Comparison of ENCODE assay signal across 19 cellular contexts in genomic region chr11:48190906-48191654, GRCh38. TPM values are rescaled to one million over a fixed set of nuclear protein-coding genes. Genes with fewer than 3 reads are reported as not detected.
DNase-seq lines count a peak whose midpoint lies in the region; ATAC-seq lines count a peak whose summit lies in the region.
"Not testable (repeated sequence)": the region's sequence is repeated elsewhere in the genome, so short reads cannot be mapped to it uniquely, and the experiment has no call there.
"Had no signal": no experiment of that assay in that cellular context is flagged by ENCODE, and none has a peak within 500 bp of the region (broad histone marks: within the 10 kb centered on the region; RNA-seq: fewer than 3 reads in every experiment).

No MANE protein-coding gene starts in this region.

- peak overlapping the region; percentile 86 for H3K27ac Mint-ChIP-seq in activated CD4-positive, alpha-beta T cell treated with anti-CD3 and anti-CD28 coated beads, Interleukin-2, amount 10 ng/mL, durations not matched to agents 7 days and 5 days
- H3K27ac Mint-ChIP-seq in activated T-helper 2 cell treated with anti-CD3 and anti-CD28 coated beads, Interferon-gamma antibody, Interleukin-2, Interleukin-4, amounts not matched to agents 10 μg/mL and 5 μg/mL and 100 μg/mL, durations not matched to agents 14 hours and 24 hours and 36 hours, result peak overlapping the region; percentile 5
- peak overlapping the region; percentile 16 for H3K27ac Mint-ChIP-seq in stimulated activated effector memory CD8-positive, alpha-beta T cell treated with anti-CD3 and anti-CD28 coated beads, Interleukin-12 subunit alpha, Interleukin-12 subunit beta, amount 100 ng/mL, for 72 hours

- 0 out of 2 replicates have a peak overlapping the region, but pooled peaks have one; percentile 18 for H3K27ac ChIP-seq in BLaER1
- H3K27ac ChIP-seq in SK-N-MC, result not testable (repeated sequence)

- peaks cover 30% of the 10 kb centered on the region for H3K9me3 Mint-ChIP-seq in activated CD4-positive, alpha-beta T cell treated with anti-CD3 and anti-CD28 coated beads, Interleukin-2, amount 10 ng/mL, durations not matched to agents 7 days and 5 days
- peaks cover 35% of the 10 kb centered on the region for H3K9me3 Mint-ChIP-seq in activated T-helper 2 cell treated with anti-CD3 and anti-CD28 coated beads, Interferon-gamma antibody, Interleukin-2, Interleukin-4, amounts not matched to agents 10 μg/mL and 5 μg/mL and 100 μg/mL, durations not matched to agents 14 hours and 24 hours and 36 hours
- not testable (repeated sequence) for H3K9me3 Mint-ChIP-seq in stimulated activated effector memory CD8-positive, alpha-beta T cell treated with anti-CD3 and anti-CD28 coated beads, Interleukin-12 subunit alpha, Interleukin-12 subunit beta, amount 100 ng/mL, for 72 hours

- CTCF ChIA-PET in activated CD4-positive, alpha-beta T cell treated with anti-CD3 and anti-CD28 coated beads, Interleukin-2, amount 10 ng/mL, durations not matched to agents 7 days and 5 days (lab: Charles Lee), result not testable (repeated sequence)

- H3K9ac ChIP-seq in BLaER1; SK-N-MC (ENCODE audit: insufficient read length): not testable (repeated sequence)

- POLR2A ChIA-PET in activated CD4-positive, alpha-beta T cell treated with anti-CD3 and anti-CD28 coated beads, Interleukin-2, amount 10 ng/mL, durations not matched to agents 7 days and 5 days (lab: Charles Lee), result not testable (repeated sequence)

- not testable (repeated sequence) for H3K36me3 ChIP-seq in BLaER1; SK-N-MC (ENCODE audit: insufficient read depth, low read length)

- not testable (repeated sequence) for H3K27me3 ChIP-seq in BLaER1

- DNase-seq in HT-29 (ENCODE audit: low spot score) (peak; percentile 39), NCI-H526 (lab: John Stamatoyannopoulos, UW) (peak; percentile 47 to 54)
- not testable (repeated sequence) for DNase-seq in SK-N-MC (ENCODE audit: low read depth, low spot score); stimulated activated effector memory CD8-positive, alpha-beta T cell treated with anti-CD3 and anti-CD28 coated beads, Interleukin-12 subunit alpha, Interleukin-12 subunit beta, amount 100 ng/mL, for 72 hours (ENCODE audit: low spot score in 2 of 2)
- DNase-seq in activated CD4-positive, alpha-beta T cell treated with anti-CD3 and anti-CD28 coated beads, Interleukin-2, amount 10 ng/mL, durations not matched to agents 7 days and 5 days, result peak; percentile 48
- peak; percentile 22 for DNase-seq in activated T-helper 2 cell treated with anti-CD3 and anti-CD28 coated beads, Interferon-gamma antibody, Interleukin-2, Interleukin-4, amounts not matched to agents 10 μg/mL and 5 μg/mL and 100 μg/mL, durations not matched to agents 14 hours and 24 hours and 36 hours (ENCODE audit: low spot score)
- peak; percentile 56 for DNase-seq in central memory CD4-positive, alpha-beta T cell

- intact Hi-C loops in activated T-helper 2 cell treated with anti-CD3 and anti-CD28 coated beads, Interferon-gamma antibody, Interleukin-2, Interleukin-4, amounts not matched to agents 10 μg/mL and 5 μg/mL and 100 μg/mL, durations not matched to agents 14 hours and 24 hours and 36 hours (cut with micrococcal nuclease), result not testable (repeated sequence)

- peaks cover 23% of the 10 kb centered on the region for H3K36me3 Mint-ChIP-seq in activated CD4-positive, alpha-beta T cell treated with anti-CD3 and anti-CD28 coated beads, Interleukin-2, amount 10 ng/mL, durations not matched to agents 7 days and 5 days (ENCODE audit: low read depth)
- H3K36me3 Mint-ChIP-seq in activated T-helper 2 cell treated with anti-CD3 and anti-CD28 coated beads, Interferon-gamma antibody, Interleukin-2, Interleukin-4, amounts not matched to agents 10 μg/mL and 5 μg/mL and 100 μg/mL, durations not matched to agents 14 hours and 24 hours and 36 hours (ENCODE audit: low read depth), result peaks cover 14% of the 10 kb centered on the region
- not testable (repeated sequence) for H3K36me3 Mint-ChIP-seq in stimulated activated effector memory CD8-positive, alpha-beta T cell treated with anti-CD3 and anti-CD28 coated beads, Interleukin-12 subunit alpha, Interleukin-12 subunit beta, amount 100 ng/mL, for 72 hours

- H3K9me3 ChIP-seq in BLaER1, result peaks cover 72% of the 10 kb centered on the region
- not testable (repeated sequence) for H3K9me3 ChIP-seq in SK-N-MC (ENCODE audit: low read depth, low read length)

- H3K4me2 ChIP-seq in BLaER1, result peak overlapping the region; percentile 50

- H4K20me1 ChIP-seq in BLaER1, result not testable (repeated sequence)

- ATAC-seq in stimulated activated effector memory CD8-positive, alpha-beta T cell treated with anti-CD3 and anti-CD28 coated beads, Interleukin-12 subunit alpha, Interleukin-12 subunit beta, amount 100 ng/mL, for 72 hours, result not testable (repeated sequence)

- peaks cover 34% of the 10 kb centered on the region for H3K4me1 Mint-ChIP-seq in activated CD4-positive, alpha-beta T cell treated with anti-CD3 and anti-CD28 coated beads, Interleukin-2, amount 10 ng/mL, durations not matched to agents 7 days and 5 days
- H3K4me1 Mint-ChIP-seq in activated T-helper 2 cell treated with anti-CD3 and anti-CD28 coated beads, Interferon-gamma antibody, Interleukin-2, Interleukin-4, amounts not matched to agents 10 μg/mL and 5 μg/mL and 100 μg/mL, durations not matched to agents 14 hours and 24 hours and 36 hours (ENCODE audit: low read depth), result peaks cover 23% of the 10 kb centered on the region
- H3K4me1 Mint-ChIP-seq in stimulated activated effector memory CD8-positive, alpha-beta T cell treated with anti-CD3 and anti-CD28 coated beads, Interleukin-12 subunit alpha, Interleukin-12 subunit beta, amount 100 ng/mL, for 72 hours, result peaks cover 11% of the 10 kb centered on the region

- peaks cover 23% of the 10 kb centered on the region for H3K4me1 ChIP-seq in BLaER1

- peak overlapping the region; percentile 39 for H3K4me3 Mint-ChIP-seq in activated CD4-positive, alpha-beta T cell treated with anti-CD3 and anti-CD28 coated beads, Interleukin-2, amount 10 ng/mL, durations not matched to agents 7 days and 5 days
- H3K4me3 Mint-ChIP-seq in activated T-helper 2 cell treated with anti-CD3 and anti-CD28 coated beads, Interferon-gamma antibody, Interleukin-2, Interleukin-4, amounts not matched to agents 10 μg/mL and 5 μg/mL and 100 μg/mL, durations not matched to agents 14 hours and 24 hours and 36 hours (ENCODE audit: low read depth), result peak overlapping the region; percentile 65
- H3K4me3 Mint-ChIP-seq in stimulated activated effector memory CD8-positive, alpha-beta T cell treated with anti-CD3 and anti-CD28 coated beads, Interleukin-12 subunit alpha, Interleukin-12 subunit beta, amount 100 ng/mL, for 72 hours, result peak overlapping the region; percentile 52

- H3K27me3 Mint-ChIP-seq in activated CD4-positive, alpha-beta T cell treated with anti-CD3 and anti-CD28 coated beads, Interleukin-2, amount 10 ng/mL, durations not matched to agents 7 days and 5 days, result peaks cover 18% of the 10 kb centered on the region
- H3K27me3 Mint-ChIP-seq in activated T-helper 2 cell treated with anti-CD3 and anti-CD28 coated beads, Interferon-gamma antibody, Interleukin-2, Interleukin-4, amounts not matched to agents 10 μg/mL and 5 μg/mL and 100 μg/mL, durations not matched to agents 14 hours and 24 hours and 36 hours (ENCODE audit: low read depth), result peaks cover 14% of the 10 kb centered on the region

- peak overlapping the region; percentile 42 for H3K4me3 ChIP-seq in BLaER1
- 0 out of 2 replicates have a peak overlapping the region, but pooled peaks have one; percentile 2 for H3K4me3 ChIP-seq in SK-N-MC

RNA-seq across cellular contexts. Expression of gene OR4B1, which starts 25.5 kb away (rescaled TPM):
- not detected in 2 replicates for total RNA-seq in HT-29 (2014; rRNA removed; shearing (Covaris generic))
- not detected for total RNA-seq in activated CD4-positive, alpha-beta T cell treated with anti-CD3 and anti-CD28 coated beads, Interleukin-2, amount 10 ng/mL, durations not matched to agents 7 days and 5 days
- not detected in 2 replicates for total RNA-seq in activated T-helper 2 cell treated with anti-CD3 and anti-CD28 coated beads, Interferon-gamma antibody, Interleukin-2, Interleukin-4, amounts not matched to agents 10 μg/mL and 5 μg/mL and 100 μg/mL, durations not matched to agents 14 hours and 24 hours and 36 hours
- total RNA-seq: A172, bronchial epithelial cell, esophagus squamous epithelium, frontal cortex, IMR-90, left colon, MCF 10A, NCI-H460, posterior vena cava, right lobe of liver, subcutaneous adipose tissue had no signal

RNA-seq across cellular contexts. Expression of gene OR4X2, which starts 53.8 kb away (rescaled TPM):
- not detected in 2 replicates for total RNA-seq in HT-29 (2014; rRNA removed; shearing (Covaris generic))
- not detected for total RNA-seq in activated CD4-positive, alpha-beta T cell treated with anti-CD3 and anti-CD28 coated beads, Interleukin-2, amount 10 ng/mL, durations not matched to agents 7 days and 5 days
- not detected in 2 replicates for total RNA-seq in activated T-helper 2 cell treated with anti-CD3 and anti-CD28 coated beads, Interferon-gamma antibody, Interleukin-2, Interleukin-4, amounts not matched to agents 10 μg/mL and 5 μg/mL and 100 μg/mL, durations not matched to agents 14 hours and 24 hours and 36 hours
- total RNA-seq: A172, bronchial epithelial cell, esophagus squamous epithelium, frontal cortex, IMR-90, left colon, MCF 10A, NCI-H460, posterior vena cava, right lobe of liver, subcutaneous adipose tissue had no signal

Comparison
In these comparisons a context has a peak if more than half of its experiments do, and no peak if none do; other contexts are left out.
1. H3K27ac Mint-ChIP-seq: peak in every context shown above with its lines; median percentile 86 in activated CD4-positive, alpha-beta T cell treated with anti-CD3 and anti-CD28 coated beads, Interleukin-2, amount 10 ng/mL, durations not matched to agents 7 days and 5 days; 16 in stimulated activated effector memory CD8-positive, alpha-beta T cell treated with anti-CD3 and anti-CD28 coated beads, Interleukin-12 subunit alpha, Interleukin-12 subunit beta, amount 100 ng/mL, for 72 hours; 5 in activated T-helper 2 cell treated with anti-CD3 and anti-CD28 coated beads, Interferon-gamma antibody, Interleukin-2, Interleukin-4, amounts not matched to agents 10 μg/mL and 5 μg/mL and 100 μg/mL, durations not matched to agents 14 hours and 24 hours and 36 hours.